ENCODE assay signal across 10 cellular contexts in genomic region chr2:235500761-235501662, GRCh38. TPM values are rescaled to one million over a fixed set of nuclear protein-coding genes. Genes with fewer than 3 reads are reported as not detected.
DNase-seq lines count a peak whose midpoint lies in the region; ATAC-seq and TF ChIP-seq lines count a peak whose summit lies in the region.
"Had no signal": no experiment of that assay in that cellular context is flagged by ENCODE, and none has a peak within 500 bp of the region (broad histone marks: within the 10 kb centered on the region; RNA-seq: fewer than 3 reads in every experiment).

No MANE protein-coding gene starts in this region.

- peak; percentile 76 for ATAC-seq in activated T-helper 17 cell treated with anti-CD3 and anti-CD28 coated beads, Interleukin-2, amount 50 U/mL, for 72 hours (replicated peaks)
- ATAC-seq: naive thymus-derived CD4-positive, alpha-beta T cell had no signal

- peaks cover 71% of the 10 kb centered on the region for H3K4me1 ChIP-seq in HUES64 (ENCODE audit: insufficient read depth, low read length)
- peaks cover 11% of the 10 kb centered on the region for H3K4me1 ChIP-seq in BE2C

- 0 out of 2 replicates have a peak, but pooled peaks cover 2% of the 10 kb centered on the region for H3K27me3 ChIP-seq in HUES64 (ENCODE audit: insufficient read depth, low read length)
- H3K27me3 ChIP-seq in BE2C, result no peaks in the 10 kb centered on the region
- peaks cover 86% of the 10 kb centered on the region for H3K27me3 ChIP-seq in WERI-Rb-1 (ENCODE audit: insufficient read depth, low read depth, severe bottlenecking)
- H3K27me3 ChIP-seq: adrenal gland had no signal

- H3K27ac ChIP-seq in HUES64 (ENCODE audit: low read depth, low read length) (peak overlapping the region; percentile 59), WERI-Rb-1 (no peak overlapping the region)
- H3K27ac ChIP-seq: adrenal gland had no signal

- peaks cover 50% of the 10 kb centered on the region for H3K27me3 Mint-ChIP-seq in activated T-helper 17 cell treated with anti-CD3 and anti-CD28 coated beads, Interleukin-2, amount 50 U/mL, for 72 hours
- H3K27me3 Mint-ChIP-seq in CD14-positive monocyte (ENCODE audit: low read depth in 3 of 3), result peaks cover 51 to 72% (median 59%) of the 10 kb centered on the region in 3 donors

- DNase-seq in EH (ENCODE audit: low read depth) (peak; percentile 68), kidney glomerular epithelial cell (lab: John Stamatoyannopoulos, UW) (peak; percentile 59), CD14-positive monocyte (ENCODE audit: low spot score) (no peak), BE2C (no peak), WERI-Rb-1 (no peak), NCI-H2171 treated with DMSO at 0.1 percent for 48 hours (lab: John Stamatoyannopoulos, UW) (no peak)
- DNase-seq: naive thymus-derived CD4-positive, alpha-beta T cell had no signal

- peaks cover 9% of the 10 kb centered on the region for H3K4me1 Mint-ChIP-seq in activated T-helper 17 cell treated with anti-CD3 and anti-CD28 coated beads, Interleukin-2, amount 50 U/mL, for 72 hours
- H3K4me1 Mint-ChIP-seq in CD14-positive monocyte, result no peaks in the 10 kb centered on the region

- H3K4me3 Mint-ChIP-seq in activated T-helper 17 cell treated with anti-CD3 and anti-CD28 coated beads, Interleukin-2, amount 50 U/mL, for 72 hours, result peak overlapping the region; percentile 29
- peak overlapping the region in 1 of 2 donors; percentile 43 for H3K4me3 Mint-ChIP-seq in CD14-positive monocyte

- no peak for TF ChIP-seq CTCF in CD14-positive monocyte (IDR thresholded peaks at IDR 0.05)
- TF ChIP-seq CTCF in BE2C (IDR thresholded peaks at IDR 0.05; ENCODE audit: low read depth, low read length), result no peak
- TF ChIP-seq CTCF in WERI-Rb-1 (IDR thresholded peaks at IDR 0.05; ENCODE audit: low read depth, low read length), result no peak

- H3K36me3 ChIP-seq in HUES64 (ENCODE audit: insufficient read depth, low read length), result no peaks in the 10 kb centered on the region
- no peaks in the 10 kb centered on the region for H3K36me3 ChIP-seq in BE2C
- H3K36me3 ChIP-seq in WERI-Rb-1, result no peaks in the 10 kb centered on the region
- H3K36me3 ChIP-seq: adrenal gland had no signal

- intact Hi-C loops in CD14-positive monocyte (cut with micrococcal nuclease), result no loop called here

- H3K9me3 ChIP-seq in HUES64 (ENCODE audit: insufficient read depth, low read depth, low read length) (no peaks in the 10 kb centered on the region), BE2C (no peaks in the 10 kb centered on the region), WERI-Rb-1 (ENCODE audit: severe bottlenecking) (no peaks in the 10 kb centered on the region)
- H3K9me3 ChIP-seq: adrenal gland had no signal

- WGBS in HUES64, result 61% methylated on average over 17 of the region's 18 CpGs

- peak overlapping the region; percentile 42; the same call in 1 of the 2 replicates for H3K9ac ChIP-seq in HUES64 (ENCODE audit: low read depth, low read length)

- no peak overlapping the region for H3K27ac Mint-ChIP-seq in activated T-helper 17 cell treated with anti-CD3 and anti-CD28 coated beads, Interleukin-2, amount 50 U/mL, for 72 hours
- H3K27ac Mint-ChIP-seq in CD14-positive monocyte, result no peak overlapping the region
- H3K27ac Mint-ChIP-seq: naive thymus-derived CD4-positive, alpha-beta T cell had no signal

- H3K36me3 Mint-ChIP-seq in activated T-helper 17 cell treated with anti-CD3 and anti-CD28 coated beads, Interleukin-2, amount 50 U/mL, for 72 hours (ENCODE audit: low read depth), result no peaks in the 10 kb centered on the region
- no peaks in the 10 kb centered on the region for H3K36me3 Mint-ChIP-seq in CD14-positive monocyte

- H3K9me3 Mint-ChIP-seq in activated T-helper 17 cell treated with anti-CD3 and anti-CD28 coated beads, Interleukin-2, amount 50 U/mL, for 72 hours, result no peaks in the 10 kb centered on the region
- H3K9me3 Mint-ChIP-seq in CD14-positive monocyte, result peaks cover 0 to 2% (median 0%) of the 10 kb centered on the region in 7 donors

- H3K4me3 ChIP-seq in HUES64 (ENCODE audit: low read length), result peak overlapping the region; percentile 29; the same call in 1 of the 2 replicates
- no peak overlapping the region for H3K4me3 ChIP-seq in BE2C (ENCODE audit: low read depth, low read length)
- H3K4me3 ChIP-seq in WERI-Rb-1 (ENCODE audit: low read depth, low read length), result no peak overlapping the region
- H3K4me3 ChIP-seq: adrenal gland had no signal

RNA-seq across cellular contexts. Expression of gene AGAP1, which starts 7.2 kb away (rescaled TPM):
- 15.7 TPM for polyA plus RNA-seq in HUES64 (2013, experiment 1 of 2)
- 16.4 TPM for polyA plus RNA-seq in HUES64 (2013, experiment 2 of 2)
- 1 to 10 TPM; 2.2 to 5.3 TPM for total RNA-seq in activated T-helper 17 cell treated with anti-CD3 and anti-CD28 coated beads, Interleukin-2, amount 50 U/mL, for 72 hours
- not detected for polyA plus RNA-seq in CD14-positive monocyte
- 36.1 TPM for polyA plus RNA-seq in BE2C (2012; ENCODE audit: insufficient read depth, insufficient read length, low read depth)
- polyA plus RNA-seq: naive thymus-derived CD4-positive, alpha-beta T cell had no signal

Comparison
In these comparisons a context has a peak if more than half of its experiments do, and no peak if none do; other contexts are left out.
1. DNase-seq: peak in EH (single experiment) and kidney glomerular epithelial cell (single experiment); none in CD14-positive monocyte (single experiment), BE2C (single experiment), WERI-Rb-1 (single experiment) and NCI-H2171 treated with DMSO at 0.1 percent for 48 hours (single experiment).